Comparison of ENCODE assay signal across 12 cellular contexts in the genomic region with DNA sequence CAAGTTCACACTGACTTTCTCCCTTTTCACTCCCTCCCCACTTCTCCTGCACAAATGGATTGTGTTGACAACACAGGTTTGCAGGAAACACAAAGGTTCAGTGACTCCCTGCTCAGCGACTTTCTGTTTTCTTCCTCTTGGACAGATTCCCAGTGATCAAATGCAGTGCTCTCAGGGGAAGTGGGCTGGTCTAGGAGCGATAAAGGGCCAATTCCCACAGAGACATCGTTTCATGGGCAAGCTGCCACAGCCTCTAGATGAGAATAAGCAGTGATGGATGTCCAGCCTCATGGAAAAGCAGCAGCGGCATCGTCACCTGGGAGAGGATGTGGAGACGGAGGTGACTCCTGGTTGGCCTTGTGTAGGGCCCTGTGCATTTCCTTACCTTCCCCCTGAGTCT. TPM values are rescaled to one million over a fixed set of nuclear protein-coding genes. Genes with fewer than 3 reads are reported as not detected.
DNase-seq lines count a peak whose midpoint lies in the region; ATAC-seq and TF ChIP-seq lines count a peak whose summit lies in the region.
"Had no signal": no experiment of that assay in that cellular context is flagged by ENCODE, and none has a peak within 500 bp of the region (broad histone marks: within the 10 kb centered on the region; RNA-seq: fewer than 3 reads in every experiment).

No MANE protein-coding gene starts in this region.

- no peaks in the 10 kb centered on the region for H3K9me3 ChIP-seq in right atrium auricular region
- H3K9me3 ChIP-seq: spleen had no signal

- intact Hi-C loops in Right ventricle myocardium superior (cut with DNase I) (no loop called here), left ventricle myocardium superior (cut with micrococcal nuclease) (no loop called here)

- no peaks in the 10 kb centered on the region for H3K27me3 ChIP-seq in right atrium auricular region
- H3K27me3 ChIP-seq: spleen had no signal

- H3K4me1 ChIP-seq in right atrium auricular region, result peaks cover 0 to 13% of the 10 kb centered on the region in 2 donors

- H3K36me3 ChIP-seq in right atrium auricular region, result no peaks in the 10 kb centered on the region
- H3K36me3 ChIP-seq: spleen had no signal

- no peak overlapping the region for H3K4me3 ChIP-seq in right atrium auricular region
- H3K4me3 ChIP-seq: spleen had no signal

- TF ChIP-seq CTCF in right atrium auricular region (IDR thresholded peaks at IDR 0.05), result no peak

- peak overlapping the region in 1 of 2 donors; percentile 12 for H3K27ac ChIP-seq in right atrium auricular region
- H3K27ac ChIP-seq: spleen had no signal

- DNase-seq in Right ventricle myocardium superior (peak; percentile 54), right atrium auricular region (ENCODE audit: low spot score) (no peak), SHP77 treated with DMSO at 0.1 percent for 48 hours (lab: John Stamatoyannopoulos, UW) (peak; percentile 13), left ventricle myocardium superior (peak; percentile 42), ureter (ENCODE audit: low spot score) (peak; percentile 54)
- DNase-seq in activated effector memory CD4-positive, alpha-beta T cell treated with anti-CD3 and anti-CD28 coated beads, Interleukin-2, amount 50 U/mL, for 16 hours, result no peak
- DNase-seq: activated gamma-delta T cell; NK-92 treated with Interleukin-12 subunit alpha and Interleukin-12 subunit beta, amount 100 ng/mL, for 24 hours; spleen had no signal

- ATAC-seq in Right ventricle myocardium superior (ENCODE audit: poor library complexity) (peak; percentile 66), left ventricle myocardium superior (peak; percentile 74), HG02885 (IDR thresholded peaks at IDR 0.05; ENCODE audit: poor library complexity, unreplicated experiment) (no peak), GM18519 (IDR thresholded peaks at IDR 0.05; ENCODE audit: low FRiP score, unreplicated experiment) (no peak)
- ATAC-seq: stimulated activated memory B cell treated with anti-CD40 and anti-IgM and Interleukin-4, amounts not matched to agents 10 μg/mL and 1 μg/mL and 100 μg/mL, for 72 hours had no signal

RNA-seq across cellular contexts. Expression of a gene that starts 30.6 kb away (rescaled TPM):
- 14.3 TPM for total RNA-seq in Right ventricle myocardium superior
- total RNA-seq in right atrium auricular region, result under 1 TPM; 0.39 to 0.70 TPM
- total RNA-seq in left ventricle myocardium superior, result 15.2 TPM
- 4.0 TPM for total RNA-seq in ureter
- total RNA-seq: spleen had no signal

Comparison
In these comparisons a context has a peak if more than half of its experiments do, and no peak if none do; other contexts are left out.
1. DNase-seq: peak in Right ventricle myocardium superior (single experiment), SHP77 treated with DMSO at 0.1 percent for 48 hours (single experiment), left ventricle myocardium superior (single experiment) and ureter (single experiment); none in right atrium auricular region (single experiment) and activated effector memory CD4-positive, alpha-beta T cell treated with anti-CD3 and anti-CD28 coated beads, Interleukin-2, amount 50 U/mL, for 16 hours (single experiment).
2. ATAC-seq: peak in Right ventricle myocardium superior (single experiment) and left ventricle myocardium superior (single experiment); none in HG02885 (single experiment) and GM18519 (single experiment).